In genomic region chr2:53905396-53905795, GRCh38 we compare ENCODE assay signal across 7 cellular contexts.
"Had no signal": no experiment of that assay in that cellular context is flagged by ENCODE, and none has a peak within 500 bp of the region (broad histone marks: within the 10 kb centered on the region; RNA-seq: fewer than 3 reads in every experiment).

No MANE protein-coding gene starts in this region.

- H3K9ac ChIP-seq: KMS-11 had no signal

- H3K4me2 ChIP-seq: KMS-11 had no signal

- H3K27ac ChIP-seq: HL-60, KMS-11 had no signal

- ATAC-seq: HepG2, K562 had no signal

- DNase-seq: IMR-90, KBM-7, KG1 had no signal

- H3K4me3 ChIP-seq: K562 had no signal
